8 cellular contexts compared by ENCODE assay signal in genomic region chrX:71367396-71367795, GRCh38. TPM values are rescaled to one million over a fixed set of nuclear protein-coding genes. Genes with fewer than 3 reads are reported as not detected.
DNase-seq lines count a peak whose midpoint lies in the region; ATAC-seq and TF ChIP-seq lines count a peak whose summit lies in the region.

No MANE protein-coding gene starts in this region.

- peak overlapping the region; percentile 90 to 99 (median 98) for H3K4me3 Mint-ChIP-seq in naive thymus-derived CD8-positive, alpha-beta T cell

- H3K27me3 ChIP-seq in AG04450 (ENCODE audit: control insufficient read depth, insufficient read depth, low read length): no peaks in the 10 kb centered on the region

- H3K9me3 ChIP-seq in AG04450 (ENCODE audit: control insufficient read depth, insufficient read depth, low read length): no peaks in the 10 kb centered on the region

- CTCF ChIA-PET in AG04450 (lab: Charles Lee): no interaction called here

- H3K4me3 ChIP-seq in AG04450 (ENCODE audit: low read depth, low read length) (peak overlapping the region; percentile 84), NB4 (ENCODE audit: low read depth, low read length) (peak overlapping the region; percentile 93)

- H3K36me3 Mint-ChIP-seq in naive thymus-derived CD8-positive, alpha-beta T cell: peaks cover 0 to 37% (median 2%) of the 10 kb centered on the region in 3 donors

- no peak for TF ChIP-seq CTCF in AG04450 (IDR thresholded peaks at IDR 0.05; ENCODE audit: low read depth, low read length)
- no peak for TF ChIP-seq CTCF in NB4 (IDR thresholded peaks at IDR 0.05; ENCODE audit: low read depth, low read length)

- POLR2A ChIA-PET in AG04450 (lab: Yijun Ruan, JAX): no interaction called here
- POLR2A ChIA-PET in naive thymus-derived CD8-positive, alpha-beta T cell (lab: Charles Lee): interaction anchor here (0.6 to 3.9 kb wide), 8 partner anchors 82 to 1234 kb away, joined by 3 to 84 read pairs (median 21); partner anchors contain the start of genes IGBP1, NONO, OGT and SNX12

- H3K27me3 Mint-ChIP-seq in naive thymus-derived CD8-positive, alpha-beta T cell: no peaks in the 10 kb centered on the region

- TF ChIP-seq POLR2A in NB4 (IDR thresholded peaks at IDR 0.05; ENCODE audit: extremely low read depth, insufficient read length): no peak
- no peak for TF ChIP-seq POLR2A in erythroblast (IDR thresholded peaks at IDR 0.05; ENCODE audit: low read length)

- H3K4me1 Mint-ChIP-seq in naive thymus-derived CD8-positive, alpha-beta T cell: peaks cover 21 to 41% (median 35%) of the 10 kb centered on the region in 4 donors

- ATAC-seq in naive thymus-derived CD8-positive, alpha-beta T cell: no peak
- ATAC-seq in HG03460 (IDR thresholded peaks at IDR 0.05; ENCODE audit: unreplicated experiment): no peak
- ATAC-seq in GM18867 (IDR thresholded peaks at IDR 0.05; ENCODE audit: unreplicated experiment): no peak

- H3K27ac Mint-ChIP-seq in naive thymus-derived CD8-positive, alpha-beta T cell: peak overlapping the region; percentile 95 to 100 (median 99)

- H3K9me3 Mint-ChIP-seq in naive thymus-derived CD8-positive, alpha-beta T cell: no peaks in the 10 kb centered on the region

- DNase-seq in AG04450 (ENCODE audit: low read depth, low spot score): no peak
- peak; percentile 11 for DNase-seq in NB4 (ENCODE audit: low read depth)
- no peak for DNase-seq in caudate nucleus (lab: John Stamatoyannopoulos, UW)
- DNase-seq in naive thymus-derived CD8-positive, alpha-beta T cell: no peak
- no peak for DNase-seq in erythroblast (lab: John Stamatoyannopoulos, UW)
- DNase-seq in COLO668 (lab: John Stamatoyannopoulos, UW; ENCODE audit: unreplicated experiment): no peak

- H3K27ac ChIP-seq in AG04450 (ENCODE audit: low read depth, low read length) (no peak overlapping the region), caudate nucleus (ENCODE audit: low read depth, low read length) (peak overlapping the region; percentile 83)

RNA-seq across cellular contexts. Expression of gene TAF1, which starts 1.2 kb away (rescaled TPM):
- 16.7 and 21.5 TPM in 2 replicates for polyA plus RNA-seq in AG04450 (2011; rRNA removed)
- 33.1 and 33.3 TPM in 2 replicates for polyA minus RNA-seq in AG04450 (2011; rRNA and poly(A)+ RNA removed)
- total RNA-seq in naive thymus-derived CD8-positive, alpha-beta T cell: 10 to 100 TPM; 82.0 to 84.7 TPM
- polyA plus RNA-seq in naive thymus-derived CD8-positive, alpha-beta T cell: 10 to 100 TPM in 1 of 3 donors, 1 to 10 TPM in 2; 4.3 to 10.2 (median 9.9) TPM
